In the genomic region with DNA sequence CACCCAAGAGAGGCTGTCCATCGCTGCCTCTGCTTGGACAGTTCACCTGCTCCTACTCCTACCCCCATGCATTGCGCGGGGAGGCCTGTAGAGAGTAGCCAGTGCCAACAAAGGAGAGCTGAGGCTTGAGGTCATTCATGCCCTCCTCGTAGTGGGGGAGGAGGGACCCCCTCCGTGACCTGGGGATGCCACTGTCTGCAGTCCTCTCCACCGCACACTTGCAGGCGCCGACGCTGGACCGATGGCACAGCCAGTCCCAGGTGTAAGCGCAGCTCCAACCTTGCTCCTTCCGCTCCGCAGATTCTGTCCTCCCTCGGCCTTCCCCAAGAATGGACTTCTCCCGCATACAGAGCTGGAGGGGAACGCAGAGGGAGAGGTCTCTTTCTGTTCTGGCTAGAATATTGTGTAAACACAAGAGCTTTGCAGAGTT, we compare ENCODE assay signal across 8 cellular contexts. TPM values are rescaled to one million over a fixed set of nuclear protein-coding genes. Genes with fewer than 3 reads are reported as not detected.
DNase-seq lines count a peak whose midpoint lies in the region; TF ChIP-seq lines count a peak whose summit lies in the region.

No MANE protein-coding gene starts in this region.

- DNase-seq in activated T-cell treated with anti-CD3 and anti-CD28 coated beads, Interleukin-2, amount 50 U/mL, for 24 hours = no peak
- DNase-seq in activated T-cell treated with anti-CD3 and anti-CD28 coated beads for 4 hours (no peak), brain microvascular endothelial cell (no peak), DMS 273 (lab: John Stamatoyannopoulos, UW; ENCODE audit: unreplicated experiment) (no peak), NCI-H345 (lab: John Stamatoyannopoulos, UW) (no peak)
- no peak for DNase-seq in activated effector memory CD4-positive, alpha-beta T cell treated with Interleukin-2 at 50 U/mL for 16 hours

- H3K4me1 Mint-ChIP-seq in activated T-cell treated with anti-CD3 and anti-CD28 coated beads, Interleukin-2, amount 50 U/mL, for 24 hours (ENCODE audit: low read depth) = peaks cover 7% of the 10 kb centered on the region

- H3K9me3 Mint-ChIP-seq in activated T-cell treated with anti-CD3 and anti-CD28 coated beads, Interleukin-2, amount 50 U/mL, for 24 hours = no peaks in the 10 kb centered on the region

- WGBS in thymus = 55% methylated on average over 16 of the region's 16 CpGs

- H3K36me3 Mint-ChIP-seq in activated T-cell treated with anti-CD3 and anti-CD28 coated beads, Interleukin-2, amount 50 U/mL, for 24 hours (ENCODE audit: low read depth) = no peaks in the 10 kb centered on the region

- no peaks in the 10 kb centered on the region for H3K9me3 ChIP-seq in thymus (ENCODE audit: control insufficient read depth)

- H3K36me3 ChIP-seq in brain microvascular endothelial cell (replicated peaks) (peaks cover 17% of the 10 kb centered on the region), thymus (ENCODE audit: control insufficient read depth, insufficient read depth) (peaks cover 5% of the 10 kb centered on the region)

- in situ Hi-C loops in brain microvascular endothelial cell (cut with HindIII; ENCODE audit: low pct_ligation_motif_present, low sequenced_read_pairs) = no loop called here

- H3K27me3 Mint-ChIP-seq in activated T-cell treated with anti-CD3 and anti-CD28 coated beads, Interleukin-2, amount 50 U/mL, for 24 hours = peaks cover 59% of the 10 kb centered on the region

- peaks cover 11% of the 10 kb centered on the region for H3K4me1 ChIP-seq in thymus (ENCODE audit: control insufficient read depth, insufficient read depth, low read length)

- H3K27ac ChIP-seq in brain microvascular endothelial cell (no peak overlapping the region), layer of hippocampus (ENCODE audit: low read depth, low read length) (peak overlapping the region; percentile 94), thymus (ENCODE audit: low read depth) (peak overlapping the region; percentile 19)

- peak overlapping the region; percentile 45 for H3K4me3 Mint-ChIP-seq in activated T-cell treated with anti-CD3 and anti-CD28 coated beads, Interleukin-2, amount 50 U/mL, for 24 hours

- no peak overlapping the region for H3K27ac Mint-ChIP-seq in activated T-cell treated with anti-CD3 and anti-CD28 coated beads, Interleukin-2, amount 50 U/mL, for 24 hours

- H3K27me3 ChIP-seq in brain microvascular endothelial cell (replicated peaks) (no peaks in the 10 kb centered on the region), layer of hippocampus (ENCODE audit: control insufficient read depth, insufficient read depth, low read length) (no peaks in the 10 kb centered on the region), thymus (ENCODE audit: control insufficient read depth, insufficient read depth) (peaks cover 2% of the 10 kb centered on the region)

- no peak for TF ChIP-seq CTCF in brain microvascular endothelial cell (IDR thresholded peaks at IDR 0.05; ENCODE audit: low read depth, low read length, missing control alignments)

- H3K4me3 ChIP-seq in brain microvascular endothelial cell (ENCODE audit: low read depth, low read length) = peak overlapping the region; percentile 84
- H3K4me3 ChIP-seq in thymus (ENCODE audit: low read length) = peak overlapping the region; percentile 66

RNA-seq across cellular contexts. Expression of a gene that starts 0.7 kb away (rescaled TPM):
- 31.7 TPM for polyA plus RNA-seq in thymus

RNA-seq across cellular contexts. Expression of a gene that starts 37.3 kb away (rescaled TPM):
- polyA plus RNA-seq in thymus = 170 TPM

RNA-seq across cellular contexts. Expression of a gene that starts 48.1 kb away (rescaled TPM):
- polyA plus RNA-seq in thymus = 3.5 TPM
